10 cellular contexts compared by ENCODE assay signal in genomic region chr20:35700625-35701148, GRCh38. TPM values are rescaled to one million over a fixed set of nuclear protein-coding genes. Genes with fewer than 3 reads are reported as not detected.
DNase-seq lines count a peak whose midpoint lies in the region; ATAC-seq, FAIRE-seq and TF ChIP-seq lines count a peak whose summit lies in the region.
"Had no signal": no experiment of that assay in that cellular context is flagged by ENCODE, and none has a peak within 500 bp of the region (broad histone marks: within the 10 kb centered on the region; RNA-seq: fewer than 3 reads in every experiment).

No MANE protein-coding gene starts in this region.

- no peak overlapping the region for H3K27ac ChIP-seq in CD8-positive, alpha-beta T cell (ENCODE audit: low read depth, low read length)
- H3K27ac ChIP-seq in KMS-11 = peak overlapping the region; percentile 71; the same call in 1 of the 2 replicates
- no peak overlapping the region for H3K27ac ChIP-seq in GM12878 (ENCODE audit: control insufficient read depth, insufficient read depth)

- 90% methylated on average over 7 of the region's 7 CpGs for WGBS in GM12878 (ENCODE audit: insufficient coverage, insufficient replicate concordance, low lambda C conversion rate, missing lambda C conversion rate)

- H3K4me3 Mint-ChIP-seq in CD8-positive, alpha-beta T cell = peak overlapping the region; percentile 92
- peak overlapping the region in 9 of 10 donors; percentile 22 to 97 (median 94) for H3K4me3 Mint-ChIP-seq in naive thymus-derived CD8-positive, alpha-beta T cell

- H4K20me1 ChIP-seq in KMS-11 (ENCODE audit: insufficient read depth) (no peaks in the 10 kb centered on the region), GM12878 (ENCODE audit: control insufficient read depth, insufficient read depth) (no peaks in the 10 kb centered on the region; the same call in 1 of the 2 replicates)

- no peak for DNase-seq in CD8-positive, alpha-beta T cell
- DNase-seq in GM12878 (ENCODE audit: low read depth, low spot score) (no peak), globus pallidus (ENCODE audit: low spot score) (no peak)
- DNase-seq in naive thymus-derived CD8-positive, alpha-beta T cell = peak in 1 of 10 donors; percentile 12

- no peak for ATAC-seq in CD8-positive, alpha-beta T cell
- ATAC-seq in GM12878 (no peak), HG02642 (IDR thresholded peaks at IDR 0.05; ENCODE audit: poor library complexity, unreplicated experiment) (no peak), GM21619 (IDR thresholded peaks at IDR 0.05; ENCODE audit: unreplicated experiment) (no peak), HG03354 (IDR thresholded peaks at IDR 0.05; ENCODE audit: poor library complexity, severe bottlenecking, unreplicated experiment) (no peak)
- ATAC-seq in naive thymus-derived CD8-positive, alpha-beta T cell = no peak

- no TSS peak for BruUV-seq in GM12878 (replicated peaks; lab: Mats Ljungman, UMichigan)

- H3K9me3 Mint-ChIP-seq in CD8-positive, alpha-beta T cell = no peaks in the 10 kb centered on the region
- no peaks in the 10 kb centered on the region for H3K9me3 Mint-ChIP-seq in naive thymus-derived CD8-positive, alpha-beta T cell

- no peak for TF ChIP-seq CTCF in CD8-positive, alpha-beta T cell (IDR thresholded peaks at IDR 0.05)
- no peak for TF ChIP-seq CTCF in KMS-11 (conservative IDR thresholded peaks at IDR 0.05; ENCODE audit: low read depth, low read length)
- TF ChIP-seq CTCF in GM12878 (IDR thresholded peaks at IDR 0.05 in 2 of 3, conservative IDR thresholded peaks at IDR 0.05 in 1 of 3; ENCODE audit: control insufficient read depth in 2 of 3, extremely low read depth in 1 of 3, insufficient read depth in 1 of 3, low read depth in 3 of 3, low read length in 3 of 3) = no peak

- H3K4me1 Mint-ChIP-seq in CD8-positive, alpha-beta T cell (ENCODE audit: low read depth) = peaks cover 45% of the 10 kb centered on the region
- H3K4me1 Mint-ChIP-seq in naive thymus-derived CD8-positive, alpha-beta T cell = peaks cover 20 to 43% (median 41%) of the 10 kb centered on the region in 4 donors

- peak overlapping the region; percentile 72 for H3K27ac Mint-ChIP-seq in CD8-positive, alpha-beta T cell
- peak overlapping the region in 9 of 10 donors; percentile 71 to 99 (median 95) for H3K27ac Mint-ChIP-seq in naive thymus-derived CD8-positive, alpha-beta T cell

- H3K36me3 Mint-ChIP-seq in CD8-positive, alpha-beta T cell = peaks cover 70% of the 10 kb centered on the region
- peaks cover 0 to 45% (median 6%) of the 10 kb centered on the region in 3 donors for H3K36me3 Mint-ChIP-seq in naive thymus-derived CD8-positive, alpha-beta T cell

- H3K36me3 ChIP-seq in CD8-positive, alpha-beta T cell (ENCODE audit: insufficient read depth, low read length) = peaks cover 27% of the 10 kb centered on the region
- H3K36me3 ChIP-seq in KMS-11 (ENCODE audit: insufficient read depth) (peaks cover 20% of the 10 kb centered on the region; the same call in 1 of the 2 replicates), GM12878 (ENCODE audit: control insufficient read depth in 2 of 2, insufficient read depth in 2 of 2, low read length in 1 of 2) (peaks cover 4 to 36% of the 10 kb centered on the region in 2 experiments)

- H3K4me2 ChIP-seq in KMS-11 (peak overlapping the region; percentile 50), GM12878 (ENCODE audit: control insufficient read depth, insufficient read depth) (peak overlapping the region; percentile 94)

- H3K9ac ChIP-seq in KMS-11 (peak overlapping the region; percentile 83; the same call in 1 of the 2 replicates), GM12878 (ENCODE audit: control insufficient read depth, insufficient read depth, low read length) (no peak overlapping the region)

- H3K27me3 ChIP-seq in CD8-positive, alpha-beta T cell (ENCODE audit: insufficient read depth, low read length) = no peaks in the 10 kb centered on the region
- H3K27me3 ChIP-seq in KMS-11 (ENCODE audit: insufficient read depth, low read depth) (no peaks in the 10 kb centered on the region), GM12878 (replicated peaks in 1 of 2; ENCODE audit: control insufficient read depth in 2 of 2, insufficient read depth in 2 of 2, low read length in 1 of 2) (no peaks in the 10 kb centered on the region)
- H3K27me3 ChIP-seq: SJSA1 had no signal

- RAD21 ChIA-PET in GM12878 (lab: Charles Lee; ENCODE audit: unreplicated experiment) = interaction anchor here (1.5 to 2.3 kb wide), 2 partner anchors 39 to 82 kb away, joined by 3 to 6 read pairs; no protein-coding TSS in a partner anchor

- in situ Hi-C loops in GM12878 (cut with MboI) = no loop called here

- peaks cover 29% of the 10 kb centered on the region; the same call in 1 of the 2 replicates for H3K79me2 ChIP-seq in KMS-11 (ENCODE audit: insufficient read depth, low read depth)
- H3K79me2 ChIP-seq in GM12878 (ENCODE audit: control insufficient read depth, insufficient read depth, low read length) = peaks cover 27% of the 10 kb centered on the region

- no peak overlapping the region for H3K4me3 ChIP-seq in CD8-positive, alpha-beta T cell (ENCODE audit: low read depth, low read length)
- no peak overlapping the region for H3K4me3 ChIP-seq in KMS-11 (IDR thresholded peaks at IDR 0.05; ENCODE audit: insufficient read depth, low read depth, low read length)
- H3K4me3 ChIP-seq in GM12878 = peak overlapping the region; percentile 71

- no peaks in the 10 kb centered on the region for H3K27me3 Mint-ChIP-seq in CD8-positive, alpha-beta T cell (ENCODE audit: low read depth)
- H3K27me3 Mint-ChIP-seq in naive thymus-derived CD8-positive, alpha-beta T cell = no peaks in the 10 kb centered on the region

- H2AFZ ChIP-seq in KMS-11 (ENCODE audit: low read depth) (no peak overlapping the region), GM12878 (ENCODE audit: control insufficient read depth, low read depth, low read length) (no peak overlapping the region)

- POLR2A ChIA-PET in CD8-positive, alpha-beta T cell (lab: Charles Lee) = interaction anchor here (1.0 to 3.5 kb wide), 7 partner anchors 10 to 254 kb away, joined by 3 to 24 read pairs (median 4); partner anchors contain the start of genes CPNE1, PHF20, RBM12 and RBM39
- POLR2A ChIA-PET in GM12878 (lab: Charles Lee) = interaction anchor here (3.1 to 3.6 kb wide), 2 partner anchors 11 to 42 kb away, joined by 10 to 20 read pairs; partner anchors contain the start of gene RBM39
- POLR2A ChIA-PET in naive thymus-derived CD8-positive, alpha-beta T cell (lab: Charles Lee) = interaction anchor here (0.9 to 6.3 kb wide), 10 partner anchors 9 to 254 kb away, joined by 3 to 71 read pairs (median 7); partner anchors contain the start of genes CPNE1, PHF20, RBM12 and RBM39

- intact Hi-C loops in CD8-positive, alpha-beta T cell (cut with DNase I, micrococcal nuclease) = loop anchor here in 1 of 2 experiments (2.0 to 10.0 kb wide), 2 partner anchors 14 to 236 kb away; no protein-coding TSS in a partner anchor
- intact Hi-C loops in GM12878 (cut with micrococcal nuclease; ENCODE audit: unreplicated experiment) = no loop called here

- H3K4me1 ChIP-seq in CD8-positive, alpha-beta T cell (ENCODE audit: insufficient read depth, low read length) = peaks cover 18% of the 10 kb centered on the region
- peaks cover 53% of the 10 kb centered on the region for H3K4me1 ChIP-seq in KMS-11 (ENCODE audit: low read depth, poor library complexity, severe bottlenecking)
- H3K4me1 ChIP-seq in GM12878 (ENCODE audit: control insufficient read depth, insufficient read depth, low read length) = peaks cover 11% of the 10 kb centered on the region; the same call in 1 of the 2 replicates

- SMC1A ChIA-PET in GM12878 (lab: Charles Lee; ENCODE audit: uncharacterized antibody, unreplicated experiment) = interaction anchor here (0.9 to 1.2 kb wide), 4 partner anchors 10 to 42 kb away, joined by 3 to 4 read pairs (median 4); no protein-coding TSS in a partner anchor

- no peaks in the 10 kb centered on the region for H3K9me3 ChIP-seq in CD8-positive, alpha-beta T cell (ENCODE audit: low read length)
- no peaks in the 10 kb centered on the region for H3K9me3 ChIP-seq in GM12878 (replicated peaks; ENCODE audit: control insufficient read depth, insufficient read depth, low read length)
- H3K9me3 ChIP-seq: SJSA1 had no signal

- no peak for TF ChIP-seq RAD21 in GM12878 (IDR thresholded peaks at IDR 0.05; ENCODE audit: insufficient read depth, low read depth, low read length)

- no peak for TF ChIP-seq POLR2A in GM12878 (IDR thresholded peaks at IDR 0.05; ENCODE audit: low read depth, low read length)

- FAIRE-seq in GM12878 (lab: Jason Lieb, UNC) = no peak
- FAIRE-seq: GM18507 had no signal

- TF ChIP-seq EP300 in GM12878 (IDR thresholded peaks at IDR 0.05; ENCODE audit: borderline replicate concordance in 1 of 2, control insufficient read depth in 1 of 2, low read depth in 2 of 2, low read length in 2 of 2) = no peak

- CTCF ChIA-PET in CD8-positive, alpha-beta T cell (lab: Charles Lee) = interaction anchor here (0.7 to 3.7 kb wide), 2 partner anchors 11 to 17 kb away, joined by 3 to 11 read pairs; no protein-coding TSS in a partner anchor
- CTCF ChIA-PET in GM12878 (lab: Yijun Ruan, JAX) = interaction anchor here (1.2 to 1.6 kb wide), 5 partner anchors 12 to 160 kb away, joined by 3 to 4 read pairs (median 3); partner anchors contain the start of gene RBM39

RNA-seq across cellular contexts. Expression of gene ROMO1, which starts 1.5 kb away (rescaled TPM):
- total RNA-seq in CD8-positive, alpha-beta T cell = 10 to 100 TPM; 39.2 to 43.8 TPM
- 3.6 and 6.1 TPM in 2 replicates for total RNA-seq in GM12878 (2013; cell fraction: nucleolus; rRNA removed)
- 319 and 354 TPM in 2 replicates for total RNA-seq in GM12878 (2014; rRNA removed)
- 50.9 and 66.5 TPM in 2 replicates for total RNA-seq in GM12878 (2014; rRNA removed; fragmentation: Illumina TruSeq; extraction: Trizol)
- 154 and 161 TPM in 2 replicates for total RNA-seq in GM12878 (2021)
- 238 TPM for polyA plus RNA-seq in GM12878 (2011; ENCODE audit: low read depth)
- 50.2 and 103 TPM in 2 replicates for polyA plus RNA-seq in GM12878 (2011; rRNA removed)
- polyA plus RNA-seq in GM12878 (2011; cell fraction: cytosol; rRNA removed) = 335 and 406 TPM in 2 replicates
- polyA plus RNA-seq in GM12878 (2011; cell fraction: nucleus; rRNA removed) = 128 and 138 TPM in 2 replicates
- 209 and 246 TPM in 2 replicates for polyA plus RNA-seq in GM12878 (2012)
- polyA plus RNA-seq in GM12878 (2014; fragmentation: Illumina TruSeq; extraction: Trizol) = 3.7 and 23.2 TPM in 2 replicates
- polyA plus RNA-seq in GM12878 (2014; fragmentation: Nextera tagmentation; extraction: Ambion mirVana) = 100 to 1,000 TPM; 565 to 631 TPM
- polyA plus RNA-seq in GM12878 (2014; rRNA removed) = 349 and 538 TPM in 2 replicates
- polyA plus RNA-seq in GM12878 (2016; fragmentation: Nextera tagmentation; extraction: Ambion mirVana) = 100 to 1,000 TPM; 502 to 547 TPM
- polyA minus RNA-seq in GM12878 (2011; rRNA and poly(A)+ RNA removed) = 14.2 and 36.2 TPM in 2 replicates
- polyA minus RNA-seq in GM12878 (2011; cell fraction: cytosol; rRNA and poly(A)+ RNA removed) = 25.7 and 29.7 TPM in 2 replicates
- polyA minus RNA-seq in GM12878 (2011; cell fraction: nucleus; rRNA and poly(A)+ RNA removed) = 11.8 and 20.9 TPM in 2 replicates
- total RNA-seq in naive thymus-derived CD8-positive, alpha-beta T cell = 10 to 100 TPM; 39.7 to 40.3 TPM
- 100 to 1,000 TPM; 305 to 421 (median 381) TPM for polyA plus RNA-seq in naive thymus-derived CD8-positive, alpha-beta T cell

RNA-seq across cellular contexts. Expression of gene NFS1, which starts 1.5 kb away (rescaled TPM):
- 10 to 100 TPM; 10.7 to 13.1 TPM for total RNA-seq in CD8-positive, alpha-beta T cell
- total RNA-seq in GM12878 (2013; cell fraction: nucleolus; rRNA removed) = 33.5 and 39.1 TPM in 2 replicates
- total RNA-seq in GM12878 (2014; rRNA removed) = 36.9 and 46.6 TPM in 2 replicates
- 26.9 and 28.2 TPM in 2 replicates for total RNA-seq in GM12878 (2014; rRNA removed; fragmentation: Illumina TruSeq; extraction: Trizol)
- 40.2 and 41.0 TPM in 2 replicates for total RNA-seq in GM12878 (2021)
- 28.4 TPM for polyA plus RNA-seq in GM12878 (2011; ENCODE audit: low read depth)
- 55.3 and 62.9 TPM in 2 replicates for polyA plus RNA-seq in GM12878 (2011; rRNA removed)
- polyA plus RNA-seq in GM12878 (2011; cell fraction: cytosol; rRNA removed) = 66.6 and 112 TPM in 2 replicates
- polyA plus RNA-seq in GM12878 (2011; cell fraction: nucleus; rRNA removed) = 77.6 and 111 TPM in 2 replicates
- polyA plus RNA-seq in GM12878 (2012) = 19.9 and 31.2 TPM in 2 replicates
- 32.3 and 34.4 TPM in 2 replicates for polyA plus RNA-seq in GM12878 (2014; fragmentation: Illumina TruSeq; extraction: Trizol)
- polyA plus RNA-seq in GM12878 (2014; fragmentation: Nextera tagmentation; extraction: Ambion mirVana) = 10 to 100 TPM in 1 of 2 experiments, 1 to 10 TPM in 1; 9.2 to 17.8 TPM
- polyA plus RNA-seq in GM12878 (2014; rRNA removed) = 69.2 and 74.1 TPM in 2 replicates
- polyA plus RNA-seq in GM12878 (2016; fragmentation: Nextera tagmentation; extraction: Ambion mirVana) = 10 to 100 TPM; 41.1 to 45.0 TPM
- 43.2 and 49.5 TPM in 2 replicates for polyA minus RNA-seq in GM12878 (2011; rRNA and poly(A)+ RNA removed)
- 9.8 and 15.6 TPM in 2 replicates for polyA minus RNA-seq in GM12878 (2011; cell fraction: cytosol; rRNA and poly(A)+ RNA removed)
- polyA minus RNA-seq in GM12878 (2011; cell fraction: nucleus; rRNA and poly(A)+ RNA removed) = 8.1 and 15.0 TPM in 2 replicates
- total RNA-seq in naive thymus-derived CD8-positive, alpha-beta T cell = 10 to 100 TPM; 24.8 to 25.5 TPM
- polyA plus RNA-seq in naive thymus-derived CD8-positive, alpha-beta T cell = 10 to 100 TPM in 2 of 3 donors, 1 to 10 TPM in 1; 8.6 to 16.6 (median 14.1) TPM

RNA-seq across cellular contexts. Expression of gene CPNE1, which starts 36.0 kb away (rescaled TPM):
- total RNA-seq in CD8-positive, alpha-beta T cell = 100 to 1,000 TPM; 124 to 129 TPM
- total RNA-seq in GM12878 (2013; cell fraction: nucleolus; rRNA removed) = 116 and 119 TPM in 2 replicates
- total RNA-seq in GM12878 (2014; rRNA removed) (185 and 191 TPM in 2 replicates), GM12878 (2014; rRNA removed; fragmentation: Illumina TruSeq; extraction: Trizol) (75.7 and 84.9 TPM in 2 replicates), GM12878 (2021) (209 and 214 TPM in 2 replicates)
- polyA plus RNA-seq in GM12878 (2011; ENCODE audit: low read depth) = 241 TPM
- polyA plus RNA-seq in GM12878 (2011; rRNA removed) (90.0 and 125 TPM in 2 replicates), GM12878 (2014; fragmentation: Illumina TruSeq; extraction: Trizol) (96.9 and 136 TPM in 2 replicates), GM12878 (2014; fragmentation: Nextera tagmentation; extraction: Ambion mirVana) (100 to 1,000 TPM in 1 of 2 experiments, 10 to 100 TPM in 1; 85.7 to 127 TPM), GM12878 (2014; rRNA removed) (155 and 157 TPM in 2 replicates), GM12878 (2016; fragmentation: Nextera tagmentation; extraction: Ambion mirVana) (100 to 1,000 TPM; 165 to 184 TPM)
- polyA plus RNA-seq in GM12878 (2011; cell fraction: cytosol; rRNA removed) = 216 and 299 TPM in 2 replicates
- 406 and 469 TPM in 2 replicates for polyA plus RNA-seq in GM12878 (2011; cell fraction: nucleus; rRNA removed)
- polyA plus RNA-seq in GM12878 (2012) = 202 and 220 TPM in 2 replicates
- 126 TPM in 2 replicates for polyA minus RNA-seq in GM12878 (2011; rRNA and poly(A)+ RNA removed)
- polyA minus RNA-seq in GM12878 (2011; cell fraction: cytosol; rRNA and poly(A)+ RNA removed) = 71.8 and 78.3 TPM in 2 replicates
- 91.3 and 138 TPM in 2 replicates for polyA minus RNA-seq in GM12878 (2011; cell fraction: nucleus; rRNA and poly(A)+ RNA removed)
- total RNA-seq in naive thymus-derived CD8-positive, alpha-beta T cell = 100 to 1,000 TPM; 413 to 454 TPM
- polyA plus RNA-seq in naive thymus-derived CD8-positive, alpha-beta T cell = 100 to 1,000 TPM; 329 to 392 (median 384) TPM

RNA-seq across cellular contexts. Expression of gene RBM12, which starts 36.0 kb away (rescaled TPM):
- total RNA-seq in CD8-positive, alpha-beta T cell = 100 to 1,000 TPM in 1 of 2 experiments, 10 to 100 TPM in 1; 97.4 to 102 TPM
- 119 and 124 TPM in 2 replicates for total RNA-seq in GM12878 (2013; cell fraction: nucleolus; rRNA removed)
- total RNA-seq in GM12878 (2014; rRNA removed) (42.4 and 51.4 TPM in 2 replicates), GM12878 (2014; rRNA removed; fragmentation: Illumina TruSeq; extraction: Trizol) (61.5 and 68.4 TPM in 2 replicates), GM12878 (2021) (119 and 126 TPM in 2 replicates)
- 24.1 TPM for polyA plus RNA-seq in GM12878 (2011; ENCODE audit: low read depth)
- polyA plus RNA-seq in GM12878 (2011; rRNA removed) (142 and 153 TPM in 2 replicates), GM12878 (2014; fragmentation: Illumina TruSeq; extraction: Trizol) (136 and 144 TPM in 2 replicates), GM12878 (2014; fragmentation: Nextera tagmentation; extraction: Ambion mirVana) (10 to 100 TPM in 1 of 2 experiments, 1 to 10 TPM in 1; 4.7 to 11.4 TPM), GM12878 (2014; rRNA removed) (61.5 and 70.9 TPM in 2 replicates), GM12878 (2016; fragmentation: Nextera tagmentation; extraction: Ambion mirVana) (10 to 100 TPM; 46.6 to 48.6 TPM)
- polyA plus RNA-seq in GM12878 (2011; cell fraction: cytosol; rRNA removed) = 123 and 124 TPM in 2 replicates
- 91.3 and 119 TPM in 2 replicates for polyA plus RNA-seq in GM12878 (2011; cell fraction: nucleus; rRNA removed)
- polyA plus RNA-seq in GM12878 (2012) = 34.4 and 39.2 TPM in 2 replicates
- 217 and 230 TPM in 2 replicates for polyA minus RNA-seq in GM12878 (2011; rRNA and poly(A)+ RNA removed)
- 22.3 and 47.3 TPM in 2 replicates for polyA minus RNA-seq in GM12878 (2011; cell fraction: cytosol; rRNA and poly(A)+ RNA removed)
- 25.1 and 56.5 TPM in 2 replicates for polyA minus RNA-seq in GM12878 (2011; cell fraction: nucleus; rRNA and poly(A)+ RNA removed)
- 100 to 1,000 TPM; 112 to 132 TPM for total RNA-seq in naive thymus-derived CD8-positive, alpha-beta T cell
- 10 to 100 TPM; 35.2 to 43.7 (median 39.9) TPM for polyA plus RNA-seq in naive thymus-derived CD8-positive, alpha-beta T cell

RNA-seq across cellular contexts. Expression of gene RBM39, which starts 41.4 kb away (rescaled TPM):
- total RNA-seq in CD8-positive, alpha-beta T cell = 1,000 to 10,000 TPM; 1,168 to 1,202 TPM
- 1,290 and 1,415 TPM in 2 replicates for total RNA-seq in GM12878 (2013; cell fraction: nucleolus; rRNA removed)
- total RNA-seq in GM12878 (2014; rRNA removed) (261 and 305 TPM in 2 replicates), GM12878 (2014; rRNA removed; fragmentation: Illumina TruSeq; extraction: Trizol) (280 and 283 TPM in 2 replicates), GM12878 (2021) (188 and 216 TPM in 2 replicates)
- 205 TPM for polyA plus RNA-seq in GM12878 (2011; ENCODE audit: low read depth)
- polyA plus RNA-seq in GM12878 (2011; rRNA removed) (248 and 261 TPM in 2 replicates), GM12878 (2014; fragmentation: Illumina TruSeq; extraction: Trizol) (205 and 235 TPM in 2 replicates), GM12878 (2014; fragmentation: Nextera tagmentation; extraction: Ambion mirVana) (100 to 1,000 TPM; 135 to 150 TPM), GM12878 (2014; rRNA removed) (163 and 180 TPM in 2 replicates), GM12878 (2016; fragmentation: Nextera tagmentation; extraction: Ambion mirVana) (100 to 1,000 TPM; 219 to 232 TPM)
- polyA plus RNA-seq in GM12878 (2011; cell fraction: cytosol; rRNA removed) = 74.5 and 95.9 TPM in 2 replicates
- polyA plus RNA-seq in GM12878 (2011; cell fraction: nucleus; rRNA removed) = 645 and 683 TPM in 2 replicates
- polyA plus RNA-seq in GM12878 (2012) = 233 and 286 TPM in 2 replicates
- 139 and 204 TPM in 2 replicates for polyA minus RNA-seq in GM12878 (2011; rRNA and poly(A)+ RNA removed)
- 50.1 and 57.2 TPM in 2 replicates for polyA minus RNA-seq in GM12878 (2011; cell fraction: cytosol; rRNA and poly(A)+ RNA removed)
- polyA minus RNA-seq in GM12878 (2011; cell fraction: nucleus; rRNA and poly(A)+ RNA removed) = 246 and 301 TPM in 2 replicates
- 100 to 1,000 TPM; 687 to 713 TPM for total RNA-seq in naive thymus-derived CD8-positive, alpha-beta T cell
- polyA plus RNA-seq in naive thymus-derived CD8-positive, alpha-beta T cell = 100 to 1,000 TPM; 110 to 134 (median 112) TPM
